In the genomic region with DNA sequence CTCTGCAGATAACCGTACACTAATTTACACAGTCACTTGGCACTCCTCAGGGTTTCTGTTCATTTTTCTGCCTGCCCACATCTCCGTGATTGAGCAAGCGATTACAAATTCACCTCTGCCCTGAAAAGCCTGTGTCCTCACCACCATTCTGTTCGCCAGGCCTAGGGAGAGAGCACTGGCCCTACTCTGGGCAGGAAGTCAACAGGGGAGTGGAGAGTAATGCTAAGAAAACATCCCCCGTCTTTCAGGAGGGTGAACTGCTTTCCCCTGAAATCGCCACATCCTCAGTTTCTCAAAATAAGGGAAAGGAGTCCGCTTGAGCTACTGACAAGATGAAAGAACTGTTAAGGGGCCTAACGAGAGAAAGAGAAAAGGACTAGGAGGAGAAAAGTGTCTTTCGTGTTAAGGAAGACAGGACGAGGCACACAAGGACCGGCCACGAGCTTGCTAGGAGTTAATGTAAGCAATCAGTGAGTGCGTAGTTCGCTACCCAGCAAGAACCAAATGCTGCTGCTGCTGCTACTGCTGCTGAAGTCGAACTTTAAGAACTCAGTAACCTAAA, we compare ENCODE assay signal across 8 cellular contexts. TPM values are rescaled to one million over a fixed set of nuclear protein-coding genes. Genes with fewer than 3 reads are reported as not detected.
DNase-seq lines count a peak whose midpoint lies in the region; ATAC-seq and TF ChIP-seq lines count a peak whose summit lies in the region.

No MANE protein-coding gene starts in this region.

- TF ChIP-seq CTCF in left ventricle myocardium inferior (IDR thresholded peaks at IDR 0.05; ENCODE audit: borderline replicate concordance) = no peak
- no peak for TF ChIP-seq CTCF in prostate gland (IDR thresholded peaks at IDR 0.05)

- H3K36me3 ChIP-seq in adipocyte (ENCODE audit: control insufficient read depth, insufficient read depth, low read length, severe bottlenecking) (peaks cover 73% of the 10 kb centered on the region), left ventricle myocardium inferior (peaks cover 44% of the 10 kb centered on the region), prostate gland (peaks cover 6 to 15% of the 10 kb centered on the region in 2 donors)

- H3K4me1 ChIP-seq in adipocyte (ENCODE audit: control insufficient read depth, insufficient read depth, low read length) (peaks cover 40% of the 10 kb centered on the region), left ventricle myocardium inferior (peaks cover 28% of the 10 kb centered on the region), prostate gland (replicated peaks) (peaks cover 6% of the 10 kb centered on the region)

- ATAC-seq in GM21529 (IDR thresholded peaks at IDR 0.05; ENCODE audit: unreplicated experiment) = peak; percentile 28
- ATAC-seq in HG03469 (IDR thresholded peaks at IDR 0.05; ENCODE audit: unreplicated experiment) = no peak

- DNase-seq in DMS 273 treated with DMSO at 0.1 percent for 48 hours (lab: John Stamatoyannopoulos, UW) (peak; percentile 8), NAMALWA (ENCODE audit: low spot score) (peak; percentile 64), adipocyte (ENCODE audit: low read depth) (peak; percentile 83), left ventricle myocardium inferior (no peak), prostate gland (ENCODE audit: low spot score) (no peak), ecto neural progenitor cell (ENCODE audit: low spot score) (no peak)

- TF ChIP-seq POLR2A in prostate gland (IDR thresholded peaks at IDR 0.05) = no peak

- under 1% methylated on average over 15 of the region's 15 CpGs for WGBS in prostate gland

- intact Hi-C loops in left ventricle myocardium inferior (cut with micrococcal nuclease) (no loop called here), prostate gland (cut with DNase I) (no loop called here)

- H3K27ac ChIP-seq in left ventricle myocardium inferior (replicated peaks) = peak overlapping the region; percentile 78
- peak overlapping the region; percentile 70 to 77 for H3K27ac ChIP-seq in prostate gland

- H3K9ac ChIP-seq in adipocyte (ENCODE audit: low read length) = peak overlapping the region; percentile 99

- H3K9me3 ChIP-seq in adipocyte (ENCODE audit: control insufficient read depth, low read length) (no peaks in the 10 kb centered on the region), left ventricle myocardium inferior (replicated peaks) (no peaks in the 10 kb centered on the region), prostate gland (no peaks in the 10 kb centered on the region)

- H3K4me3 ChIP-seq in adipocyte (ENCODE audit: low read length) = peak overlapping the region; percentile 95
- H3K4me3 ChIP-seq in left ventricle myocardium inferior = peak overlapping the region; percentile 74
- H3K4me3 ChIP-seq in prostate gland = peak overlapping the region; percentile 50 to 80

- H3K27me3 ChIP-seq in adipocyte (replicated peaks; ENCODE audit: control insufficient read depth, insufficient read depth, low read length) (no peaks in the 10 kb centered on the region), left ventricle myocardium inferior (ENCODE audit: low read depth) (no peaks in the 10 kb centered on the region), prostate gland (replicated peaks; ENCODE audit: insufficient read depth) (no peaks in the 10 kb centered on the region)

RNA-seq across cellular contexts. Expression of a gene that starts 0.6 kb away (rescaled TPM):
- total RNA-seq in left ventricle myocardium inferior = 97.6 TPM
- 10 to 100 TPM; 49.6 to 61.0 TPM for total RNA-seq in prostate gland

RNA-seq across cellular contexts. Expression of a gene that starts 22.0 kb away (rescaled TPM):
- total RNA-seq in left ventricle myocardium inferior = 162 TPM
- 100 to 1,000 TPM; 133 to 172 TPM for total RNA-seq in prostate gland

RNA-seq across cellular contexts. Expression of a gene that starts 58.7 kb away (rescaled TPM):
- total RNA-seq in left ventricle myocardium inferior (90.4 TPM), prostate gland (100 to 1,000 TPM; 123 to 129 TPM)

RNA-seq across cellular contexts. Expression of a gene that starts 58.9 kb away (rescaled TPM):
- total RNA-seq in left ventricle myocardium inferior (53.6 TPM), prostate gland (100 to 1,000 TPM in 1 of 2 donors, 10 to 100 TPM in 1; 81.2 to 117 TPM)

Comparison
In these comparisons a context has a peak if more than half of its experiments do, and no peak if none do; other contexts are left out.
1. DNase-seq: peak in DMS 273 treated with DMSO at 0.1 percent for 48 hours (single experiment), NAMALWA (single experiment) and adipocyte (single experiment); none in left ventricle myocardium inferior (single experiment), prostate gland (single experiment) and ecto neural progenitor cell (single experiment).
2. Peak in every context shown above with its lines, with median percentiles within 50 percentile points of each other: H3K4me3 ChIP-seq.